ENCODE assay signal across 13 cellular contexts in genomic region chr6:82611751-82612150, GRCh38.
A peak's percentile ranks its signal among the peaks of the same experiment; 100 is the strongest.
DNase-seq lines count a peak whose midpoint lies in the region; ATAC-seq and TF ChIP-seq lines count a peak whose summit lies in the region.
"Had no signal": no experiment of that assay in that cellular context is flagged by ENCODE, and none has a peak within 500 bp of the region (broad histone marks: within the 10 kb centered on the region; RNA-seq: fewer than 3 reads in every experiment).

No MANE protein-coding gene starts in this region.

- no peak for TF ChIP-seq RAD21 in neural cell (conservative IDR thresholded peaks at IDR 0.05)

- H3K4me2 ChIP-seq in neural cell (ENCODE audit: low read length): no peak overlapping the region

- H3K79me2 ChIP-seq in neural cell (replicated peaks; ENCODE audit: insufficient read depth, low read length): no peaks in the 10 kb centered on the region

- peaks cover 13% of the 10 kb centered on the region for H3K4me1 ChIP-seq in endodermal cell (ENCODE audit: control insufficient read depth, insufficient read depth, low read length)
- H3K4me1 ChIP-seq in naive thymus-derived CD4-positive, alpha-beta T cell (ENCODE audit: control insufficient read depth in 2 of 2, insufficient read depth in 2 of 2, low read length in 2 of 2): no peaks in the 10 kb centered on the region
- H3K4me1 ChIP-seq: HAP-1 had no signal

- H3K27me3 Mint-ChIP-seq in endodermal cell (ENCODE audit: insufficient read depth): no peaks in the 10 kb centered on the region
- H3K27me3 Mint-ChIP-seq in naive thymus-derived CD4-positive, alpha-beta T cell: peaks cover 0 to 8% (median 0%) of the 10 kb centered on the region in 5 donors
- H3K27me3 Mint-ChIP-seq: B cell; CD4-positive, alpha-beta T cell had no signal

- intact Hi-C loops in Right ventricle myocardium inferior (cut with DNase I): no loop called here
- intact Hi-C loops in naive thymus-derived CD4-positive, alpha-beta T cell (cut with micrococcal nuclease): no loop called here

- CTCF ChIA-PET in naive thymus-derived CD4-positive, alpha-beta T cell (lab: Charles Lee): no interaction called here

- no peak overlapping the region for H3K4me3 Mint-ChIP-seq in endodermal cell
- H3K4me3 Mint-ChIP-seq in naive thymus-derived CD4-positive, alpha-beta T cell: no peak overlapping the region
- H3K4me3 Mint-ChIP-seq: B cell; CD4-positive, alpha-beta T cell had no signal

- H3K4me3 ChIP-seq in endodermal cell (ENCODE audit: low read length) (no peak overlapping the region), neural cell (ENCODE audit: low read length) (no peak overlapping the region)
- H3K4me3 ChIP-seq in naive thymus-derived CD4-positive, alpha-beta T cell (ENCODE audit: low read length): no peak overlapping the region
- H3K4me3 ChIP-seq: HAP-1 had no signal

- H4K20me1 ChIP-seq in neural cell (ENCODE audit: insufficient read depth): no peaks in the 10 kb centered on the region

- WGBS in endodermal cell (ENCODE audit: insufficient coverage in 1 of 2, insufficient read length in 1 of 2), 2 experiments: 87 to 100% methylated on average over 1 of the region's 1 CpG

- H3K9me3 ChIP-seq in endodermal cell (ENCODE audit: control insufficient read depth, low read length) (no peaks in the 10 kb centered on the region), neural cell (ENCODE audit: low read length) (no peaks in the 10 kb centered on the region)
- no peaks in the 10 kb centered on the region for H3K9me3 ChIP-seq in naive thymus-derived CD4-positive, alpha-beta T cell (ENCODE audit: control insufficient read depth in 2 of 3, low read length in 3 of 3)
- H3K9me3 ChIP-seq: HAP-1 had no signal

- H3K27me3 ChIP-seq in endodermal cell (ENCODE audit: control insufficient read depth, insufficient read depth, low read length, poor library complexity, severe bottlenecking) (no peaks in the 10 kb centered on the region), neural cell (ENCODE audit: insufficient read depth, low read depth, low read length) (no peaks in the 10 kb centered on the region)
- no peaks in the 10 kb centered on the region for H3K27me3 ChIP-seq in naive thymus-derived CD4-positive, alpha-beta T cell (ENCODE audit: control insufficient read depth in 2 of 2, insufficient read depth in 2 of 2, low read length in 2 of 2)

- POLR2A ChIA-PET in naive thymus-derived CD4-positive, alpha-beta T cell (lab: Charles Lee): no interaction called here

- TF ChIP-seq CTCF in endodermal cell (conservative IDR thresholded peaks at IDR 0.05) (no peak), neural cell (IDR thresholded peaks at IDR 0.05; ENCODE audit: poor library complexity, severe bottlenecking) (no peak)

- TF ChIP-seq EP300 in neural cell (conservative IDR thresholded peaks at IDR 0.05; ENCODE audit: poor library complexity, severe bottlenecking): no peak

- no peak overlapping the region for H2AFZ ChIP-seq in neural cell (ENCODE audit: low read depth, low read length)

- H3K27ac Mint-ChIP-seq in endodermal cell: no peak overlapping the region
- no peak overlapping the region for H3K27ac Mint-ChIP-seq in naive thymus-derived CD4-positive, alpha-beta T cell
- H3K27ac Mint-ChIP-seq: B cell; CD4-positive, alpha-beta T cell had no signal

- H3K36me3 Mint-ChIP-seq in endodermal cell (ENCODE audit: low read depth): no peaks in the 10 kb centered on the region
- no peaks in the 10 kb centered on the region for H3K36me3 Mint-ChIP-seq in naive thymus-derived CD4-positive, alpha-beta T cell

- H3K9ac ChIP-seq in endodermal cell (ENCODE audit: extremely low read depth, low read length, poor library complexity, severe bottlenecking) (no peak overlapping the region), neural cell (ENCODE audit: low read length) (no peak overlapping the region)

- H3K27ac ChIP-seq in endodermal cell (ENCODE audit: low read depth, low read length) (peak overlapping the region; percentile 7), neural cell (ENCODE audit: low read length) (peak overlapping the region; percentile 68)
- H3K27ac ChIP-seq in naive thymus-derived CD4-positive, alpha-beta T cell (ENCODE audit: low read depth, low read length): no peak overlapping the region

- ATAC-seq in Right ventricle myocardium inferior: no peak
- ATAC-seq in naive thymus-derived CD4-positive, alpha-beta T cell: no peak

- H3K4me1 Mint-ChIP-seq in endodermal cell: peaks cover 45% of the 10 kb centered on the region
- H3K4me1 Mint-ChIP-seq in naive thymus-derived CD4-positive, alpha-beta T cell: no peaks in the 10 kb centered on the region
- H3K4me1 Mint-ChIP-seq: B cell had no signal

- DNase-seq in LHCN-M2 (ENCODE audit: low read depth) (peak; percentile 32), endodermal cell (no peak), Right ventricle myocardium inferior (ENCODE audit: missing footprints) (no peak), HuH-7.5 (ENCODE audit: low spot score) (no peak), medulla oblongata (ENCODE audit: extremely low spot score) (no peak)
- DNase-seq in naive thymus-derived CD4-positive, alpha-beta T cell: no peak
- DNase-seq: C1 segment of cervical spinal cord; Calu3; CD4-positive, alpha-beta T cell; DMS 273 treated with DMSO at 0.1 percent for 48 hours had no signal

- no peaks in the 10 kb centered on the region for H3K9me3 Mint-ChIP-seq in endodermal cell
- peaks cover 0 to 7% (median 0%) of the 10 kb centered on the region in 11 donors for H3K9me3 Mint-ChIP-seq in naive thymus-derived CD4-positive, alpha-beta T cell
- H3K9me3 Mint-ChIP-seq: CD4-positive, alpha-beta T cell had no signal

- no peaks in the 10 kb centered on the region for H3F3A ChIP-seq in neural cell (ENCODE audit: insufficient read depth, low read length, poor library complexity, severe bottlenecking)

- no peaks in the 10 kb centered on the region for H3K9me2 ChIP-seq in neural cell (ENCODE audit: insufficient read depth, low read length)

- H3K36me3 ChIP-seq in endodermal cell (ENCODE audit: control insufficient read depth, insufficient read depth, low read length) (no peaks in the 10 kb centered on the region), neural cell (ENCODE audit: insufficient read depth, low read length) (no peaks in the 10 kb centered on the region)
- no peaks in the 10 kb centered on the region for H3K36me3 ChIP-seq in naive thymus-derived CD4-positive, alpha-beta T cell (ENCODE audit: control insufficient read depth in 2 of 3, insufficient read depth in 3 of 3, low read length in 3 of 3)
- H3K36me3 ChIP-seq: HAP-1 had no signal

TF ChIP-seq in neural cell, 6 proteins besides CTCF, POLR2A, EP300 and RAD21:
- TF ChIP-seq, protein P1, sequence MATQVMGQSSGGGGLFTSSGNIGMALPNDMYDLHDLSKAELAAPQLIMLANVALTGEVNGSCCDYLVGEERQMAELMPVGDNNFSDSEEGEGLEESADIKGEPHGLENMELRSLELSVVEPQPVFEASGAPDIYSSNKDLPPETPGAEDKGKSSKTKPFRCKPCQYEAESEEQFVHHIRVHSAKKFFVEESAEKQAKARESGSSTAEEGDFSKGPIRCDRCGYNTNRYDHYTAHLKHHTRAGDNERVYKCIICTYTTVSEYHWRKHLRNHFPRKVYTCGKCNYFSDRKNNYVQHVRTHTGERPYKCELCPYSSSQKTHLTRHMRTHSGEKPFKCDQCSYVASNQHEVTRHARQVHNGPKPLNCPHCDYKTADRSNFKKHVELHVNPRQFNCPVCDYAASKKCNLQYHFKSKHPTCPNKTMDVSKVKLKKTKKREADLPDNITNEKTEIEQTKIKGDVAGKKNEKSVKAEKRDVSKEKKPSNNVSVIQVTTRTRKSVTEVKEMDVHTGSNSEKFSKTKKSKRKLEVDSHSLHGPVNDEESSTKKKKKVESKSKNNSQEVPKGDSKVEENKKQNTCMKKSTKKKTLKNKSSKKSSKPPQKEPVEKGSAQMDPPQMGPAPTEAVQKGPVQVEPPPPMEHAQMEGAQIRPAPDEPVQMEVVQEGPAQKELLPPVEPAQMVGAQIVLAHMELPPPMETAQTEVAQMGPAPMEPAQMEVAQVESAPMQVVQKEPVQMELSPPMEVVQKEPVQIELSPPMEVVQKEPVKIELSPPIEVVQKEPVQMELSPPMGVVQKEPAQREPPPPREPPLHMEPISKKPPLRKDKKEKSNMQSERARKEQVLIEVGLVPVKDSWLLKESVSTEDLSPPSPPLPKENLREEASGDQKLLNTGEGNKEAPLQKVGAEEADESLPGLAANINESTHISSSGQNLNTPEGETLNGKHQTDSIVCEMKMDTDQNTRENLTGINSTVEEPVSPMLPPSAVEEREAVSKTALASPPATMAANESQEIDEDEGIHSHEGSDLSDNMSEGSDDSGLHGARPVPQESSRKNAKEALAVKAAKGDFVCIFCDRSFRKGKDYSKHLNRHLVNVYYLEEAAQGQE (IDR thresholded peaks at IDR 0.05; ENCODE audit: borderline replicate concordance): no peak
- no peak for TF ChIP-seq SMC3 (conservative IDR thresholded peaks at IDR 0.05; ENCODE audit: poor library complexity)
- no peak for TF ChIP-seq EZH2 (IDR thresholded peaks at IDR 0.05; ENCODE audit: borderline replicate concordance, insufficient read depth, low read length, poor library complexity, severe bottlenecking)
- TF ChIP-seq POLR2AphosphoS5 (IDR thresholded peaks at IDR 0.05): no peak
- no peak for TF ChIP-seq TAF1 (IDR thresholded peaks at IDR 0.05; ENCODE audit: low read depth)
- no peak for TF ChIP-seq MXI1 (conservative IDR thresholded peaks at IDR 0.05; ENCODE audit: poor library complexity, severe bottlenecking)
